Comparison of ENCODE assay signal across 11 cellular contexts in genomic region chr1:26156285-26157038, GRCh38. TPM values are rescaled to one million over a fixed set of nuclear protein-coding genes. Genes with fewer than 3 reads are reported as not detected.
DNase-seq lines count a peak whose midpoint lies in the region; ATAC-seq and TF ChIP-seq lines count a peak whose summit lies in the region.
"Had no signal": no experiment of that assay in that cellular context is flagged by ENCODE, and none has a peak within 500 bp of the region (broad histone marks: within the 10 kb centered on the region; RNA-seq: fewer than 3 reads in every experiment).

No MANE protein-coding gene starts in this region.

- 18 to 52% (median 34%) methylated on average over 7 to 12 of the region's 12 CpGs for WGBS in stomach, 5 donors

- intact Hi-C loops in stomach (cut with DNase I; ENCODE audit: low total_unique reads), result no loop called here

- ATAC-seq in HG03039 (IDR thresholded peaks at IDR 0.05; ENCODE audit: unreplicated experiment), result no peak
- no peak for ATAC-seq in GM21367 (IDR thresholded peaks at IDR 0.05; ENCODE audit: unreplicated experiment)

- H3K36me3 ChIP-seq in iPS-18a (ENCODE audit: control insufficient read depth, low read depth, low read length), result no peaks in the 10 kb centered on the region
- no peaks in the 10 kb centered on the region for H3K36me3 ChIP-seq in stomach
- H3K36me3 ChIP-seq: cardiac muscle cell had no signal

- TF ChIP-seq EP300 in stomach (IDR thresholded peaks at IDR 0.05), result no peak

- peak overlapping the region; percentile 51 for H3K4me3 ChIP-seq in iPS-18a (ENCODE audit: low read length)
- H3K4me3 ChIP-seq in stomach, result peak overlapping the region in 2 of 4 donors; percentile 6 to 11
- H3K4me3 ChIP-seq: cardiac muscle cell had no signal

- no peak overlapping the region for H3K27ac ChIP-seq in iPS-18a (ENCODE audit: low read length)
- H3K27ac ChIP-seq in stomach, result peak overlapping the region; percentile 7 to 61 (median 50)
- H3K27ac ChIP-seq: cardiac muscle cell had no signal

- DNase-seq in NCI-H1417 (lab: John Stamatoyannopoulos, UW), result peak in 2 of 3 experiments; percentile 25 to 33
- no peak for DNase-seq in NCI-H1417 treated with DMSO at 0.1 percent for 48 hours (lab: John Stamatoyannopoulos, UW)
- peak; percentile 41 for DNase-seq in SK-N-DZ (ENCODE audit: low spot score)
- DNase-seq in stomach, result no peak
- no peak for DNase-seq in HPDE6-E6E7 (ENCODE audit: extremely low spot score)
- DNase-seq: 8988T, IMR-90 had no signal

- H3K27me3 ChIP-seq in iPS-18a (ENCODE audit: control insufficient read depth, insufficient read depth, low read length), result peaks cover 92% of the 10 kb centered on the region
- peaks cover 0 to 69% (median 33%) of the 10 kb centered on the region in 3 donors for H3K27me3 ChIP-seq in stomach
- H3K27me3 ChIP-seq: cardiac muscle cell had no signal

- no peak for TF ChIP-seq POLR2A in stomach (IDR thresholded peaks at IDR 0.05)

- H3K9ac ChIP-seq in iPS-18a (ENCODE audit: low read length), result no peak overlapping the region

- H3K9me3 ChIP-seq in iPS-18a (ENCODE audit: control insufficient read depth, low read depth, low read length), result no peaks in the 10 kb centered on the region
- H3K9me3 ChIP-seq in stomach, result no peaks in the 10 kb centered on the region

- H3K4me1 ChIP-seq in iPS-18a (ENCODE audit: control insufficient read depth, low read depth, low read length), result peaks cover 44% of the 10 kb centered on the region
- peaks cover 4 to 13% (median 9%) of the 10 kb centered on the region in 4 donors for H3K4me1 ChIP-seq in stomach

- TF ChIP-seq CTCF in stomach (IDR thresholded peaks at IDR 0.05), result no peak

RNA-seq across cellular contexts. Expression of gene FAM110D, which starts 2.4 kb away (rescaled TPM):
- polyA plus RNA-seq in SK-N-DZ (2014; cell fraction: cytosol; rRNA removed), result 0.14 and 1.4 TPM in 2 replicates
- polyA plus RNA-seq in SK-N-DZ (2014; cell fraction: nucleus; rRNA removed), result 0.05 and 0.58 TPM in 2 replicates
- 10 to 100 TPM in 1 of 5 donors, 1 to 10 TPM in 1, not detected in 3; 1.3 to 15.6 TPM for total RNA-seq in stomach
- 1 to 10 TPM in 2 of 3 donors, under 1 TPM in 1; 1.00 to 2.7 (median 1.4) TPM for polyA plus RNA-seq in stomach
- total RNA-seq: IMR-90 had no signal
- polyA plus RNA-seq: IMR-90 had no signal

RNA-seq across cellular contexts. Expression of gene C1orf232, which starts 12.3 kb away (rescaled TPM):
- 0.44 and 1.2 TPM in 2 replicates for polyA plus RNA-seq in SK-N-DZ (2014; cell fraction: cytosol; rRNA removed)
- 3.0 TPM in 1 of 2 replicates, not detected in the other for polyA plus RNA-seq in SK-N-DZ (2014; cell fraction: nucleus; rRNA removed)
- total RNA-seq in stomach, result not detected
- not detected for polyA plus RNA-seq in stomach
- total RNA-seq: cardiac muscle cell, IMR-90 had no signal
- polyA plus RNA-seq: cardiac muscle cell, IMR-90 had no signal

RNA-seq across cellular contexts. Expression of gene ZNF593, which starts 13.2 kb away (rescaled TPM):
- 22.5 and 33.3 TPM in 2 replicates for polyA plus RNA-seq in SK-N-DZ (2014; cell fraction: cytosol; rRNA removed)
- polyA plus RNA-seq in SK-N-DZ (2014; cell fraction: nucleus; rRNA removed), result 11.2 and 29.0 TPM in 2 replicates
- total RNA-seq in stomach, result 10 to 100 TPM in 4 of 5 donors, not detected in 1; 10.6 to 74.1 (median 39.3) TPM
- 100 to 1,000 TPM; 101 to 138 (median 133) TPM for polyA plus RNA-seq in stomach

RNA-seq across cellular contexts. Expression of gene ZNF593OS, which starts 15.2 kb away (rescaled TPM):
- not detected in 2 replicates for polyA plus RNA-seq in SK-N-DZ (2014; cell fraction: cytosol; rRNA removed)
- not detected in 2 replicates for polyA plus RNA-seq in SK-N-DZ (2014; cell fraction: nucleus; rRNA removed)
- not detected for total RNA-seq in stomach
- polyA plus RNA-seq in stomach, result under 1 TPM in 2 of 3 donors, not detected in 1; 0.30 to 0.76 TPM
- total RNA-seq: cardiac muscle cell, IMR-90 had no signal
- polyA plus RNA-seq: IMR-90 had no signal

RNA-seq across cellular contexts. Expression of gene CNKSR1, which starts 20.8 kb away (rescaled TPM):
- 2.5 and 5.0 TPM in 2 replicates for polyA plus RNA-seq in SK-N-DZ (2014; cell fraction: cytosol; rRNA removed)
- 5.3 and 8.9 TPM in 2 replicates for polyA plus RNA-seq in SK-N-DZ (2014; cell fraction: nucleus; rRNA removed)
- 10 to 100 TPM; 13.6 to 70.3 (median 27.7) TPM for total RNA-seq in stomach
- 10 to 100 TPM; 10.4 to 23.0 (median 13.3) TPM for polyA plus RNA-seq in stomach
- total RNA-seq: IMR-90 had no signal

Comparison
In these comparisons a context has a peak if more than half of its experiments do, and no peak if none do; other contexts are left out.
1. DNase-seq: peak in NCI-H1417 (2 of 3) and SK-N-DZ (single experiment); none in NCI-H1417 treated with DMSO at 0.1 percent for 48 hours (single experiment), stomach (single experiment) and HPDE6-E6E7 (single experiment).